13 cellular contexts compared by ENCODE assay signal in the genomic region with DNA sequence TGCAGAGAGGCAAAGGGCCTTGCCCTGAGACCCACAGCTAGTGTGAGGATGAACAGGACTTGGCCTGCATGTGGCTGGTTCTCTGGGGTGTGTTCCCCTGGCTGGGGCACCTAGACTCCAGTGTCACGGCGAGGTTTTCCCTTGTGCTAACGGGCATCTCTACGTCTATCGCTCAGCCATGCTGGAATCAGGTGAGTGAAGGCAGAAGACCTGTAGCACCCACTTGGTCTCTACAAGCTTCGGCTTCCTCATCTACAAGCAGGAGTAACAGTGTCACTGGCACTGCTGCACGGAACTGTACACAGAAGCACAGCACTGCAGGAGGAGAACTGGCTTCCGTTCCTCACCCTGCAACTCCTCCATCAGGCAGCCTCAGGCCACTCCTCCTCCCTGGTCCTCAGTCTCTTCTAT. TPM values are rescaled to one million over a fixed set of nuclear protein-coding genes. Genes with fewer than 3 reads are reported as not detected.
DNase-seq lines count a peak whose midpoint lies in the region; ATAC-seq, FAIRE-seq and TF ChIP-seq lines count a peak whose summit lies in the region.
"Had no signal": no experiment of that assay in that cellular context is flagged by ENCODE, and none has a peak within 500 bp of the region (broad histone marks: within the 10 kb centered on the region; RNA-seq: fewer than 3 reads in every experiment).

No MANE protein-coding gene starts in this region.

- H3K4me1 ChIP-seq in kidney (ENCODE audit: control insufficient read depth in 1 of 2, insufficient read depth in 1 of 2, low read depth in 1 of 2, low read length in 2 of 2) (peaks cover 44 to 50% of the 10 kb centered on the region in 2 donors), spleen (peaks cover 17 to 66% (median 50%) of the 10 kb centered on the region in 6 donors)

- no peak for TF ChIP-seq POLR2A in spleen (IDR thresholded peaks at IDR 0.05)

- in situ Hi-C loops in G401 (cut with HindIII; ENCODE audit: low sequenced_read_pairs): no loop called here

- H3K27ac ChIP-seq in cingulate gyrus (ENCODE audit: low read depth, low read length): peak overlapping the region; percentile 99
- H3K27ac ChIP-seq in kidney (ENCODE audit: low read depth in 2 of 2, low read length in 2 of 2): no peak overlapping the region
- H3K27ac ChIP-seq in spleen: peak overlapping the region in 5 of 8 donors; percentile 18 to 85 (median 82)

- H3K9ac ChIP-seq in kidney (ENCODE audit: low read length in 2 of 2): peak overlapping the region in 1 of 2 donors; percentile 8

- TF ChIP-seq CTCF in kidney (IDR thresholded peaks at IDR 0.05; ENCODE audit: borderline replicate concordance, extremely low read depth, insufficient read depth) (no peak), spleen (IDR thresholded peaks at IDR 0.05 in 8 of 11, conservative IDR thresholded peaks at IDR 0.05 in 3 of 11) (no peak)

- H3K4me3 ChIP-seq in kidney (ENCODE audit: low read length in 2 of 2) (no peak overlapping the region), spleen (no peak overlapping the region)

- no peak for FAIRE-seq in kidney (lab: Jason Lieb, UNC)

- ATAC-seq in HG03354 (IDR thresholded peaks at IDR 0.05; ENCODE audit: poor library complexity, severe bottlenecking, unreplicated experiment): no peak

- H3K36me3 ChIP-seq in kidney (ENCODE audit: control insufficient read depth in 1 of 2, insufficient read depth in 2 of 2, low read length in 2 of 2) (peaks cover 16 to 40% of the 10 kb centered on the region in 2 donors), spleen (peaks cover 0 to 85% (median 54%) of the 10 kb centered on the region in 6 donors)

- H3K9me3 ChIP-seq in kidney (ENCODE audit: control insufficient read depth in 1 of 2, low read length in 2 of 2): no peaks in the 10 kb centered on the region
- H3K9me3 ChIP-seq in spleen: no peaks in the 10 kb centered on the region

- peak; percentile 67 for DNase-seq in G401 (ENCODE audit: low spot score)
- peak; percentile 26 for DNase-seq in kidney
- DNase-seq in spleen: no peak
- DNase-seq in Ammon's horn (ENCODE audit: low spot score): no peak
- DNase-seq in cerebellum (ENCODE audit: low spot score): no peak
- DNase-seq in NCI-H2029 treated with DMSO at 0.1 percent for 48 hours (lab: John Stamatoyannopoulos, UW): no peak
- DNase-seq: ACHN; NCI-H1105 treated with DMSO at 0.1 percent for 48 hours; NCI-H446; stimulated activated CD8-positive, alpha-beta memory T cell treated with anti-CD3 and anti-CD28 coated beads, Interleukin-4, amount 100 ng/mL, for 48 hours; T-helper 1 cell had no signal

- no peaks in the 10 kb centered on the region for H3K27me3 ChIP-seq in spleen (replicated peaks in 1 of 7)

- WGBS in spleen, 5 donors: 90 to 94% (median 93%) methylated on average over 6 to 8 of the region's 8 CpGs

- intact Hi-C loops in kidney (cut with DNase I) (no loop called here), spleen (cut with DNase I; ENCODE audit: low total_unique reads) (no loop called here)

RNA-seq across cellular contexts. Expression of a gene that starts 30.6 kb away (rescaled TPM):
- 47.6 and 53.7 TPM in 2 replicates for total RNA-seq in G401 (2014; rRNA removed; shearing (Covaris generic))
- total RNA-seq in kidney (35.5 TPM), spleen (10 to 100 TPM; 21.1 to 38.0 (median 31.3) TPM), cerebellum (10.0 TPM)
- polyA plus RNA-seq in kidney (ENCODE audit: insufficient read depth, low read depth, low replicate concordance) (37.5 TPM), spleen (10 to 100 TPM in 2 of 3 donors, 1 to 10 TPM in 1; 8.8 to 23.5 (median 13.8) TPM)

RNA-seq across cellular contexts. Expression of a gene that starts 46.7 kb away (rescaled TPM):
- total RNA-seq in G401 (2014; rRNA removed; shearing (Covaris generic)): 0.37 and 1.2 TPM in 2 replicates
- total RNA-seq in kidney: 12.5 TPM
- 1.8 TPM for polyA plus RNA-seq in kidney (ENCODE audit: insufficient read depth, low read depth, low replicate concordance)
- total RNA-seq in spleen: 1 to 10 TPM in 6 of 7 donors, under 1 TPM in 1; 0.83 to 3.8 (median 2.0) TPM
- 1 to 10 TPM in 1 of 3 donors, under 1 TPM in 2; 0.87 to 1.8 (median 0.89) TPM for polyA plus RNA-seq in spleen
- total RNA-seq in cerebellum: 0.45 TPM

Comparison
In these comparisons a context has a peak if more than half of its experiments do, and no peak if none do; other contexts are left out.
1. DNase-seq: peak in G401 (single experiment) and kidney (single experiment); none in spleen (single experiment), Ammon's horn (single experiment), cerebellum (single experiment) and NCI-H2029 treated with DMSO at 0.1 percent for 48 hours (single experiment).
2. H3K27ac ChIP-seq: peak in cingulate gyrus (single experiment) and spleen (5 of 8); none in kidney (0 of 2).